Comparison of ENCODE assay signal across 17 cellular contexts in genomic region chr1:205800470-205800869, GRCh38. TPM values are rescaled to one million over a fixed set of nuclear protein-coding genes. Genes with fewer than 3 reads are reported as not detected.
DNase-seq lines count a peak whose midpoint lies in the region; ATAC-seq and TF ChIP-seq lines count a peak whose summit lies in the region.
"Had no signal": no experiment of that assay in that cellular context is flagged by ENCODE, and none has a peak within 500 bp of the region (broad histone marks: within the 10 kb centered on the region; RNA-seq: fewer than 3 reads in every experiment).

No MANE protein-coding gene starts in this region.

- ATAC-seq in Right ventricle myocardium superior (ENCODE audit: poor library complexity) = peak; percentile 1
- no peak for ATAC-seq in body of pancreas
- peak; percentile 15 to 20 for ATAC-seq in right cardiac atrium
- ATAC-seq in GM19395 (IDR thresholded peaks at IDR 0.05; ENCODE audit: unreplicated experiment) = no peak

- intact Hi-C loops in Right ventricle myocardium superior (cut with DNase I) = no loop called here
- intact Hi-C loops in cardiac septum (cut with DNase I) = no loop called here
- intact Hi-C loops in body of pancreas (cut with DNase I) = no loop called here
- intact Hi-C loops in right cardiac atrium (cut with DNase I) = no loop called here
- intact Hi-C loops in thyroid gland (cut with DNase I) = no loop called here

- DNase-seq in Right ventricle myocardium superior = no peak
- DNase-seq in cardiac septum (ENCODE audit: low spot score) = no peak
- DNase-seq in body of pancreas = peak in 2 of 4 donors; percentile 50
- peak in 1 of 3 donors; percentile 63 for DNase-seq in right cardiac atrium
- DNase-seq in thyroid gland = peak; percentile 46 to 49
- no peak for DNase-seq in NCI-H226
- no peak for DNase-seq in stimulated activated CD4-positive, alpha-beta T cell treated with anti-CD3 and anti-CD28 coated beads, Interleukin-15, amount 100 ng/mL, for 24 hours
- DNase-seq: IMR-90, Kasumi-1, NCI-H187, NCI-H774 had no signal

- H3K4me1 ChIP-seq in body of pancreas = peaks cover 70% of the 10 kb centered on the region
- peaks cover 6% of the 10 kb centered on the region for H3K4me1 ChIP-seq in right cardiac atrium (ENCODE audit: control insufficient read depth, insufficient read depth, low read length)
- peaks cover 23 to 41% of the 10 kb centered on the region in 2 donors for H3K4me1 ChIP-seq in thyroid gland

- TF ChIP-seq POLR2A in body of pancreas (IDR thresholded peaks at IDR 0.05) (no peak), thyroid gland (IDR thresholded peaks at IDR 0.05) (no peak)

- no peak for TF ChIP-seq CTCF in body of pancreas (IDR thresholded peaks at IDR 0.05)
- TF ChIP-seq CTCF in thyroid gland (IDR thresholded peaks at IDR 0.05) = no peak

- no peaks in the 10 kb centered on the region for H3K9me3 ChIP-seq in body of pancreas
- no peaks in the 10 kb centered on the region for H3K9me3 ChIP-seq in right cardiac atrium (ENCODE audit: control insufficient read depth, low read length)
- no peaks in the 10 kb centered on the region for H3K9me3 ChIP-seq in thyroid gland

- H3K4me3 ChIP-seq in body of pancreas = no peak overlapping the region
- no peak overlapping the region for H3K4me3 ChIP-seq in right cardiac atrium (ENCODE audit: low read length)
- H3K4me3 ChIP-seq in thyroid gland (replicated peaks in 1 of 3) = no peak overlapping the region

- H3K27ac ChIP-seq in body of pancreas (peak overlapping the region; percentile 81 to 86 (median 83)), right cardiac atrium (ENCODE audit: low read length) (peak overlapping the region; percentile 61), thyroid gland (peak overlapping the region; percentile 14 to 73 (median 70))
- H3K27ac ChIP-seq: C4-2B had no signal

- H3K27me3 ChIP-seq in body of pancreas (no peaks in the 10 kb centered on the region), right cardiac atrium (ENCODE audit: control insufficient read depth, insufficient read depth) (no peaks in the 10 kb centered on the region), thyroid gland (no peaks in the 10 kb centered on the region)

- peaks cover 14 to 16% of the 10 kb centered on the region in 2 donors for H3K36me3 ChIP-seq in body of pancreas (replicated peaks in 1 of 2; ENCODE audit: insufficient read depth in 1 of 2, low read depth in 2 of 2)
- peaks cover 40 to 44% of the 10 kb centered on the region in 2 donors for H3K36me3 ChIP-seq in thyroid gland

- WGBS in body of pancreas, 2 donors = 22 to 40% methylated on average over 4 of the region's 4 CpGs
- WGBS in right cardiac atrium = 68% methylated on average over 4 of the region's 4 CpGs
- 40 to 55% methylated on average over 3 to 4 of the region's 4 CpGs for WGBS in thyroid gland, 2 donors

RNA-seq across cellular contexts. Expression of gene SLC41A1, which starts 12.5 kb away (rescaled TPM):
- 465 TPM for total RNA-seq in Right ventricle myocardium superior
- total RNA-seq in cardiac septum = 238 TPM
- 10 to 100 TPM; 36.9 to 41.8 TPM for total RNA-seq in body of pancreas
- total RNA-seq in right cardiac atrium = 100 to 1,000 TPM; 235 to 420 (median 330) TPM
- polyA plus RNA-seq in right cardiac atrium = 187 TPM
- 10 to 100 TPM; 52.1 to 98.9 (median 64.6) TPM for total RNA-seq in thyroid gland

RNA-seq across cellular contexts. Expression of gene RAB29, which starts 25.2 kb away (rescaled TPM):
- total RNA-seq in Right ventricle myocardium superior (15.0 TPM), cardiac septum (21.3 TPM), body of pancreas (10 to 100 TPM in 1 of 2 donors, 1 to 10 TPM in 1; 7.6 to 11.2 TPM), right cardiac atrium (10 to 100 TPM; 19.3 to 24.8 (median 21.4) TPM), thyroid gland (10 to 100 TPM; 52.4 to 78.1 (median 58.9) TPM)
- 10.6 TPM for polyA plus RNA-seq in right cardiac atrium

RNA-seq across cellular contexts. Expression of gene PM20D1, which starts 49.5 kb away (rescaled TPM):
- total RNA-seq in Right ventricle myocardium superior (1.9 TPM), cardiac septum (1.7 TPM), body of pancreas (100 to 1,000 TPM in 1 of 2 donors, 10 to 100 TPM in 1; 13.0 to 103 TPM), right cardiac atrium (1 to 10 TPM in 3 of 4 donors, under 1 TPM in 1; 0.64 to 2.2 (median 1.6) TPM), thyroid gland (under 1 TPM; 0.50 to 0.81 (median 0.68) TPM)
- 1.0 TPM for polyA plus RNA-seq in right cardiac atrium
- total RNA-seq: A673, H4, HT1080, IMR-90, NCI-H460 had no signal
- polyA plus RNA-seq: IMR-90 had no signal

RNA-seq across cellular contexts. Expression of gene NUCKS1, which starts 50.5 kb away (rescaled TPM):
- 196 TPM for total RNA-seq in Right ventricle myocardium superior
- 213 TPM for total RNA-seq in cardiac septum
- total RNA-seq in body of pancreas = 10 to 100 TPM; 37.6 to 39.2 TPM
- total RNA-seq in right cardiac atrium = 100 to 1,000 TPM; 224 to 277 (median 251) TPM
- polyA plus RNA-seq in right cardiac atrium = 89.9 TPM
- total RNA-seq in thyroid gland = 100 to 1,000 TPM; 122 to 237 (median 177) TPM

Comparison
In these comparisons a context has a peak if more than half of its experiments do, and no peak if none do; other contexts are left out.
1. ATAC-seq: peak in Right ventricle myocardium superior (single experiment) and right cardiac atrium (2 of 2); none in body of pancreas (single experiment) and GM19395 (single experiment).
2. DNase-seq: peak in thyroid gland (2 of 2); none in Right ventricle myocardium superior (single experiment), cardiac septum (single experiment), NCI-H226 (single experiment) and stimulated activated CD4-positive, alpha-beta T cell treated with anti-CD3 and anti-CD28 coated beads, Interleukin-15, amount 100 ng/mL, for 24 hours (single experiment).
3. Peak in every context shown above with its lines, with median percentiles within 50 percentile points of each other: H3K27ac ChIP-seq.